In the genomic region with DNA sequence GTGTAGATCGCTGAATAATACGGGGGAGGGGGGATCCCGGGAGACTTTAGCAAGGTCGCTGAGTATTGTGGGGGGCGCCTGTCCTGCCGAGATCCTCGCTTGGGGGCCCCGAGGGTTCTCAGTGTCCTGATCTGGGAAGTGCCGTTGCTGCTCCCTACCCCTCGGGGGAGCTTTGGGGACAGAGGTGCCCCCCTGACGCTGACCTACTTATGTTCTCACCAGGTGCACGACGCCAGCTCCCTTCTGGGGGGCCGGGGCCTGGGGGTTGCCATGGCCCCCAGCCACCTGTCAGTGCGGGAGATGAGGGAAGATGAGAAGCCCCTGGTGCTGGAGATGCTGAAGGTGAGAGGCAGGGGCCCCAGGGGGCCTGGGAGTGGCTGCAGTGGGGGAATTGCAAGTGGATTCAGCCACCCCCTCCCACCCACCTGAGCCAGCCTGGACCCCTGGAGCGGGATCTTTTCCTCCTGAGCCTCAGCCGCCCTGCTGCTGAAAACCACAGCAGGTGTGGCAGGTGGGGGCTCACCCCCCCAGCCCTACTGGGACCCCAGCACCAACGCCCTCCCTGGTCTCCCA, we compare ENCODE assay signal across 7 cellular contexts. TPM values are rescaled to one million over a fixed set of nuclear protein-coding genes. Genes with fewer than 3 reads are reported as not detected.
DNase-seq lines count a peak whose midpoint lies in the region; ATAC-seq, FAIRE-seq and TF ChIP-seq lines count a peak whose summit lies in the region.
"Had no signal": no experiment of that assay in that cellular context is flagged by ENCODE, and none has a peak within 500 bp of the region (broad histone marks: within the 10 kb centered on the region; RNA-seq: fewer than 3 reads in every experiment).

No MANE protein-coding gene starts in this region.

- ATAC-seq in stimulated activated naive B cell treated with anti-CD40 and anti-IgM and Interleukin-4, amounts not matched to agents 10 μg/mL and 1 μg/mL and 100 μg/mL, for 72 hours (replicated peaks), result peak in 1 of 2 donors; percentile 9
- no peak for ATAC-seq in GM19328 (IDR thresholded peaks at IDR 0.05; ENCODE audit: unreplicated experiment)

- TSS peak; percentile 28 for BruUV-seq in endothelial cell of umbilical vein (replicated peaks; lab: Mats Ljungman, UMichigan)

- no peaks in the 10 kb centered on the region for H3K9me1 ChIP-seq in endothelial cell of umbilical vein (replicated peaks; ENCODE audit: control insufficient read depth, extremely low read depth, insufficient read depth, low read length)

- H3K4me3 ChIP-seq in endothelial cell of umbilical vein (replicated peaks in 1 of 3; ENCODE audit: insufficient read depth in 1 of 3, low read depth in 1 of 3, low read length in 3 of 3), result peak overlapping the region; percentile 32 to 63 (median 63)

- peak overlapping the region; percentile 74 to 87 for H3K4me3 Mint-ChIP-seq in stimulated activated naive B cell treated with anti-CD40 and anti-IgM and Interleukin-4, amounts not matched to agents 10 μg/mL and 1 μg/mL and 100 μg/mL, for 72 hours

- POLR2A ChIA-PET in endothelial cell of umbilical vein (lab: Charles Lee), result interaction anchor here (0.8 to 2.2 kb wide), 2 partner anchors 9 to 78 kb away, joined by 3 to 13 read pairs; a partner anchor contains a TSS

- FAIRE-seq in endothelial cell of umbilical vein (lab: Jason Lieb, UNC), result peak; percentile 8

- H3K36me3 ChIP-seq in endothelial cell of umbilical vein (ENCODE audit: control insufficient read depth in 2 of 2, extremely low read depth in 1 of 2, insufficient read depth in 2 of 2, low read length in 2 of 2), result peaks cover 0 to 3% of the 10 kb centered on the region in 2 experiments

- H4K20me1 ChIP-seq in endothelial cell of umbilical vein (replicated peaks; ENCODE audit: control insufficient read depth, extremely low read depth, insufficient read depth, low read length), result no peaks in the 10 kb centered on the region

- peak overlapping the region; percentile 76 for H2AFZ ChIP-seq in endothelial cell of umbilical vein (ENCODE audit: low read depth, low read length)

- H3K4me1 ChIP-seq in endothelial cell of umbilical vein (ENCODE audit: control insufficient read depth, extremely low read depth, insufficient read depth, low read length), result peaks cover 34% of the 10 kb centered on the region

- peaks cover 3 to 7% of the 10 kb centered on the region in 2 donors for H3K36me3 Mint-ChIP-seq in stimulated activated naive B cell treated with anti-CD40 and anti-IgM and Interleukin-4, amounts not matched to agents 10 μg/mL and 1 μg/mL and 100 μg/mL, for 72 hours

- peaks cover 15 to 37% of the 10 kb centered on the region in 2 donors for H3K4me1 Mint-ChIP-seq in stimulated activated naive B cell treated with anti-CD40 and anti-IgM and Interleukin-4, amounts not matched to agents 10 μg/mL and 1 μg/mL and 100 μg/mL, for 72 hours

- H3K9me3 ChIP-seq in endothelial cell of umbilical vein (replicated peaks; ENCODE audit: control insufficient read depth, insufficient read depth, low read length), result no peaks in the 10 kb centered on the region

- intact Hi-C loops in endothelial cell of umbilical vein (cut with micrococcal nuclease), result loop anchor here (2.0 kb wide), 1 partner anchor 19 kb away; no protein-coding TSS in a partner anchor

- DNase-seq in NCI-H146 (lab: John Stamatoyannopoulos, UW), result peak; percentile 51
- no peak for DNase-seq in NCI-H146 treated with DMSO at 0.1 percent for 48 hours (lab: John Stamatoyannopoulos, UW; ENCODE audit: unreplicated experiment)
- no peak for DNase-seq in endothelial cell of umbilical vein (ENCODE audit: low read depth, low spot score)
- DNase-seq in stimulated activated naive B cell treated with anti-CD40 and anti-IgM and Interleukin-4, amounts not matched to agents 10 μg/mL and 1 μg/mL and 100 μg/mL, for 72 hours, result no peak
- no peak for DNase-seq in COLO829 (ENCODE audit: low spot score)

- H3K9ac ChIP-seq in endothelial cell of umbilical vein (replicated peaks; ENCODE audit: extremely low read depth, insufficient read depth, low read length), result peak overlapping the region; percentile 74

- peak overlapping the region; percentile 89 for H3K27ac Mint-ChIP-seq in stimulated activated naive B cell treated with anti-CD40 and anti-IgM and Interleukin-4, amounts not matched to agents 10 μg/mL and 1 μg/mL and 100 μg/mL, for 72 hours

- no peak for TF ChIP-seq POLR2A in endothelial cell of umbilical vein (IDR thresholded peaks at IDR 0.05; ENCODE audit: low read depth, low read length)

- H3K27me3 Mint-ChIP-seq in stimulated activated naive B cell treated with anti-CD40 and anti-IgM and Interleukin-4, amounts not matched to agents 10 μg/mL and 1 μg/mL and 100 μg/mL, for 72 hours, result peaks cover 0 to 4% of the 10 kb centered on the region in 2 donors

- H3K27me3 ChIP-seq in endothelial cell of umbilical vein (ENCODE audit: control insufficient read depth in 2 of 2, insufficient read depth in 2 of 2, low read length in 2 of 2), result no peaks in the 10 kb centered on the region

- CTCF ChIA-PET in endothelial cell of umbilical vein (lab: Charles Lee), result interaction anchor here (0.7 to 6.1 kb wide), 11 partner anchors 8 to 345 kb away, joined by 3 to 91 read pairs (median 7); a partner anchor contains a TSS

- H3K4me2 ChIP-seq in endothelial cell of umbilical vein (ENCODE audit: insufficient read depth, low read length), result peak overlapping the region; percentile 71

- no peak for TF ChIP-seq CTCF in endothelial cell of umbilical vein (IDR thresholded peaks at IDR 0.05; ENCODE audit: extremely low read depth in 1 of 2, insufficient read depth in 1 of 2, low read depth in 1 of 2, low read length in 2 of 2)

- H3K27ac ChIP-seq in endothelial cell of umbilical vein (ENCODE audit: insufficient read depth, low read depth, low read length), result peak overlapping the region; percentile 92

- H3K79me2 ChIP-seq in endothelial cell of umbilical vein (ENCODE audit: control insufficient read depth, insufficient read depth, low read length), result peaks cover 4% of the 10 kb centered on the region

- H3K9me3 Mint-ChIP-seq in stimulated activated naive B cell treated with anti-CD40 and anti-IgM and Interleukin-4, amounts not matched to agents 10 μg/mL and 1 μg/mL and 100 μg/mL, for 72 hours, result no peaks in the 10 kb centered on the region

- dilution Hi-C loops in endothelial cell of umbilical vein (cut with MboI; ENCODE audit: extremely low pct_ligation_motif_present, low sequenced_read_pairs), result no loop called here

TF ChIP-seq in endothelial cell of umbilical vein, 7 proteins besides CTCF, POLR2A, EP300 and RAD21:
- no peak for TF ChIP-seq FOS (IDR thresholded peaks at IDR 0.05; ENCODE audit: borderline replicate concordance, insufficient read depth, low read length)
- no peak for TF ChIP-seq EZH2 (IDR thresholded peaks at IDR 0.05; ENCODE audit: borderline replicate concordance, low read depth, low read length, severe bottlenecking)
- no peak for TF ChIP-seq MYC (IDR thresholded peaks at IDR 0.05; ENCODE audit: low read depth, low read length)

RNA-seq across cellular contexts. Expression of a gene that starts 0.5 kb away (rescaled TPM):
- 34.4 and 44.7 TPM in 2 replicates for total RNA-seq in endothelial cell of umbilical vein
- 39.1 and 42.6 TPM in 2 replicates for polyA plus RNA-seq in endothelial cell of umbilical vein
- polyA plus RNA-seq in endothelial cell of umbilical vein (2011; cell fraction: cytosol; rRNA removed), result 33.9 and 35.8 TPM in 2 replicates
- 32.4 and 39.3 TPM in 2 replicates for polyA plus RNA-seq in endothelial cell of umbilical vein (2011; cell fraction: nucleus; rRNA removed)
- 32.3 and 39.6 TPM in 2 replicates for polyA plus RNA-seq in endothelial cell of umbilical vein (2012)
- polyA minus RNA-seq in endothelial cell of umbilical vein, result 7.4 and 7.9 TPM in 2 replicates
- 3.8 TPM for polyA minus RNA-seq in endothelial cell of umbilical vein (2011; cell fraction: cytosol; rRNA and poly(A)+ RNA removed)
- 4.7 and 5.8 TPM in 2 replicates for polyA minus RNA-seq in endothelial cell of umbilical vein (2011; cell fraction: nucleus; rRNA and poly(A)+ RNA removed)

RNA-seq across cellular contexts. Expression of a gene that starts 2.7 kb away (rescaled TPM):
- 1.0 and 1.3 TPM in 2 replicates for total RNA-seq in endothelial cell of umbilical vein
- 0.47 and 0.49 TPM in 2 replicates for polyA plus RNA-seq in endothelial cell of umbilical vein
- polyA plus RNA-seq in endothelial cell of umbilical vein (2011; cell fraction: cytosol; rRNA removed), result 0.17 and 0.28 TPM in 2 replicates
- 1.6 and 1.9 TPM in 2 replicates for polyA plus RNA-seq in endothelial cell of umbilical vein (2011; cell fraction: nucleus; rRNA removed)
- polyA plus RNA-seq in endothelial cell of umbilical vein (2012), result 1.7 and 2.4 TPM in 2 replicates
- 0.19 and 0.53 TPM in 2 replicates for polyA minus RNA-seq in endothelial cell of umbilical vein
- not detected for polyA minus RNA-seq in endothelial cell of umbilical vein (2011; cell fraction: cytosol; rRNA and poly(A)+ RNA removed)
- 1.2 and 1.5 TPM in 2 replicates for polyA minus RNA-seq in endothelial cell of umbilical vein (2011; cell fraction: nucleus; rRNA and poly(A)+ RNA removed)

RNA-seq across cellular contexts. Expression of a gene that starts 9.1 kb away (rescaled TPM):
- 9.0 and 10.4 TPM in 2 replicates for total RNA-seq in endothelial cell of umbilical vein
- polyA plus RNA-seq in endothelial cell of umbilical vein, result 2.0 and 2.5 TPM in 2 replicates
- 1.3 and 2.1 TPM in 2 replicates for polyA plus RNA-seq in endothelial cell of umbilical vein (2011; cell fraction: cytosol; rRNA removed)
- 1.9 and 2.0 TPM in 2 replicates for polyA plus RNA-seq in endothelial cell of umbilical vein (2011; cell fraction: nucleus; rRNA removed)
- 2.6 and 5.6 TPM in 2 replicates for polyA plus RNA-seq in endothelial cell of umbilical vein (2012)
- polyA minus RNA-seq in endothelial cell of umbilical vein, result 0.76 and 1.2 TPM in 2 replicates
- polyA minus RNA-seq in endothelial cell of umbilical vein (2011; cell fraction: cytosol; rRNA and poly(A)+ RNA removed), result 6.6 TPM
- polyA minus RNA-seq in endothelial cell of umbilical vein (2011; cell fraction: nucleus; rRNA and poly(A)+ RNA removed), result 1.5 and 4.2 TPM in 2 replicates

RNA-seq across cellular contexts. Expression of a gene that starts 21.0 kb away (rescaled TPM):
- total RNA-seq in endothelial cell of umbilical vein, result not detected in 2 replicates
- polyA plus RNA-seq in endothelial cell of umbilical vein, result not detected in 2 replicates
- not detected in 2 replicates for polyA plus RNA-seq in endothelial cell of umbilical vein (2011; cell fraction: cytosol; rRNA removed)
- not detected in 2 replicates for polyA plus RNA-seq in endothelial cell of umbilical vein (2011; cell fraction: nucleus; rRNA removed)
- polyA plus RNA-seq in endothelial cell of umbilical vein (2012), result not detected in 2 replicates
- not detected in 2 replicates for polyA minus RNA-seq in endothelial cell of umbilical vein
- not detected for polyA minus RNA-seq in endothelial cell of umbilical vein (2011; cell fraction: cytosol; rRNA and poly(A)+ RNA removed)
- not detected in 2 replicates for polyA minus RNA-seq in endothelial cell of umbilical vein (2011; cell fraction: nucleus; rRNA and poly(A)+ RNA removed)
- total RNA-seq: left colon had no signal

RNA-seq across cellular contexts. Expression of a gene that starts 24.1 kb away (rescaled TPM):
- total RNA-seq in endothelial cell of umbilical vein, result 43.6 and 49.3 TPM in 2 replicates
- polyA plus RNA-seq in endothelial cell of umbilical vein, result 68.7 and 96.5 TPM in 2 replicates
- 43.0 and 66.5 TPM in 2 replicates for polyA plus RNA-seq in endothelial cell of umbilical vein (2011; cell fraction: cytosol; rRNA removed)
- polyA plus RNA-seq in endothelial cell of umbilical vein (2011; cell fraction: nucleus; rRNA removed), result 23.3 and 27.6 TPM in 2 replicates
- polyA plus RNA-seq in endothelial cell of umbilical vein (2012), result 40.5 and 54.2 TPM in 2 replicates
- 17.6 and 18.8 TPM in 2 replicates for polyA minus RNA-seq in endothelial cell of umbilical vein
- polyA minus RNA-seq in endothelial cell of umbilical vein (2011; cell fraction: cytosol; rRNA and poly(A)+ RNA removed), result 30.3 TPM
- polyA minus RNA-seq in endothelial cell of umbilical vein (2011; cell fraction: nucleus; rRNA and poly(A)+ RNA removed), result 11.2 and 16.2 TPM in 2 replicates
